Comparison of ENCODE assay signal across 20 cellular contexts in the genomic region with DNA sequence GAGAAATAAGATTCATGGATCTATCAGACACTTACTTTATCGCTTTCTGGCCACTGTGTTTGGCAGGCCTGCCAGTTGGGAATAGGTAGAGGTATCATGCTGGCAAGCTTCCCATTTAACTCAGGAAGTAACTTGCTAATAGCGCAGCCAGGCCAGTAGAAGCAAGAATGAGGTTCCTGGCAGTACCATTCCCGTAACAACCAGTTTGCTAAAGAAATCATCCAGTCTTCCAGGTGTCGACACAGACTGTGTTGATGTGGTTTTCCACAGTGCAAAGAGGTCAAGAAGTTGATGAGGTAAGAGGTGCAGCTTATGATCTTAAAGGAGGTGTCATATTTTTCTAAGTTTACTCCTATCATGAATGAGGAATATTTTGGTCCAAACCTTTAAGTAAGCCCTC. TPM values are rescaled to one million over a fixed set of nuclear protein-coding genes. Genes with fewer than 3 reads are reported as not detected.
DNase-seq lines count a peak whose midpoint lies in the region; ATAC-seq, FAIRE-seq and TF ChIP-seq lines count a peak whose summit lies in the region.
"Had no signal": no experiment of that assay in that cellular context is flagged by ENCODE, and none has a peak within 500 bp of the region (broad histone marks: within the 10 kb centered on the region; RNA-seq: fewer than 3 reads in every experiment).

No MANE protein-coding gene starts in this region.

- H2AFZ ChIP-seq in hepatocyte = no peak overlapping the region

- H3K36me3 Mint-ChIP-seq in MCF 10A (ENCODE audit: insufficient read depth, unreplicated experiment) (no peaks in the 10 kb centered on the region), chondrocyte (ENCODE audit: low read depth) (no peaks in the 10 kb centered on the region)
- H3K36me3 Mint-ChIP-seq in CD4-positive, alpha-beta T cell (ENCODE audit: low read depth) = peaks cover 3% of the 10 kb centered on the region

- POLR2A ChIA-PET in MCF 10A (lab: Yijun Ruan, JAX) = interaction anchor here (0.9 kb wide), 1 partner anchor 12 kb away, joined by 3 read pairs; no protein-coding TSS in a partner anchor
- POLR2A ChIA-PET in CD4-positive, alpha-beta T cell (lab: Charles Lee) = no interaction called here

- H3K27ac Mint-ChIP-seq in MCF 10A (ENCODE audit: low read depth, unreplicated experiment) (peak overlapping the region; percentile 71), chondrocyte (ENCODE audit: unreplicated experiment) (no peak overlapping the region)
- no peak overlapping the region for H3K27ac Mint-ChIP-seq in CD4-positive, alpha-beta T cell
- H3K27ac Mint-ChIP-seq: CD8-positive, alpha-beta T cell; IgD-negative memory B cell had no signal

- no peak overlapping the region for H3K4me3 Mint-ChIP-seq in MCF 10A (ENCODE audit: unreplicated experiment)
- no peak overlapping the region for H3K4me3 Mint-ChIP-seq in CD4-positive, alpha-beta T cell
- H3K4me3 Mint-ChIP-seq in chondrocyte (ENCODE audit: unreplicated experiment) = no peak overlapping the region
- H3K4me3 Mint-ChIP-seq: CD8-positive, alpha-beta T cell; IgD-negative memory B cell had no signal

- FAIRE-seq in bronchial epithelial cell (lab: Jason Lieb, UNC) = peak; percentile 89
- FAIRE-seq in HTR-8/SVneo (lab: Jason Lieb, UNC) = no peak

- no peak for TF ChIP-seq CTCF in MCF 10A (IDR thresholded peaks at IDR 0.05; ENCODE audit: unreplicated experiment)
- TF ChIP-seq CTCF in breast epithelium (IDR thresholded peaks at IDR 0.05) = no peak
- TF ChIP-seq CTCF in bronchial epithelial cell (IDR thresholded peaks at IDR 0.05; ENCODE audit: insufficient read depth, low read length, severe bottlenecking) = no peak
- TF ChIP-seq CTCF in hepatocyte (IDR thresholded peaks at IDR 0.05; ENCODE audit: poor library complexity) = no peak
- TF ChIP-seq CTCF in CD4-positive, alpha-beta T cell (IDR thresholded peaks at IDR 0.05) = no peak
- TF ChIP-seq CTCF in chondrocyte (IDR thresholded peaks at IDR 0.05) = no peak

- no peaks in the 10 kb centered on the region for H3K27me3 ChIP-seq in breast epithelium
- no peaks in the 10 kb centered on the region for H3K27me3 ChIP-seq in bronchial epithelial cell (ENCODE audit: control insufficient read depth, insufficient read depth, low read length)
- H3K27me3 ChIP-seq in hepatocyte = no peaks in the 10 kb centered on the region
- no peaks in the 10 kb centered on the region for H3K27me3 ChIP-seq in CD4-positive, alpha-beta T cell (ENCODE audit: control insufficient read depth, insufficient read depth, low read length)
- H3K27me3 ChIP-seq: BLaER1 treated with 17β-estradiol and CSF1 and Interleukin-3, amounts not matched to agents 10 nM and 100 nM had no signal

- no peaks in the 10 kb centered on the region for H3K27me3 Mint-ChIP-seq in MCF 10A (ENCODE audit: insufficient read depth, unreplicated experiment)
- H3K27me3 Mint-ChIP-seq in CD4-positive, alpha-beta T cell = no peaks in the 10 kb centered on the region
- H3K27me3 Mint-ChIP-seq in chondrocyte (ENCODE audit: low read depth) = no peaks in the 10 kb centered on the region
- H3K27me3 Mint-ChIP-seq: IgD-negative memory B cell had no signal

- H3K4me1 ChIP-seq in breast epithelium (no peaks in the 10 kb centered on the region), hepatocyte (ENCODE audit: insufficient read depth) (no peaks in the 10 kb centered on the region)

- no peak for TF ChIP-seq POLR2A in breast epithelium (IDR thresholded peaks at IDR 0.05)

- no TSS peak for BruUV-seq in MCF 10A (replicated peaks; lab: Mats Ljungman, UMichigan)

- H3K4me3 ChIP-seq in breast epithelium (no peak overlapping the region), bronchial epithelial cell (ENCODE audit: low read depth, low read length) (no peak overlapping the region), hepatocyte (no peak overlapping the region)
- H3K4me3 ChIP-seq: BLaER1 treated with 17β-estradiol and CSF1 and Interleukin-3, amounts not matched to agents 10 nM and 100 nM had no signal

- H3K36me3 ChIP-seq in breast epithelium = no peaks in the 10 kb centered on the region
- no peaks in the 10 kb centered on the region for H3K36me3 ChIP-seq in bronchial epithelial cell (ENCODE audit: control insufficient read depth, insufficient read depth, low read length)
- no peaks in the 10 kb centered on the region for H3K36me3 ChIP-seq in hepatocyte (replicated peaks; ENCODE audit: insufficient read depth, low read depth)
- H3K36me3 ChIP-seq: BLaER1 treated with 17β-estradiol and CSF1 and Interleukin-3, amounts not matched to agents 10 nM and 100 nM had no signal

- 94% methylated on average over 4 of the region's 4 CpGs for WGBS in hepatocyte (ENCODE audit: low lambda C conversion rate, missing lambda C conversion rate)

- peaks cover 9% of the 10 kb centered on the region for H3K4me1 Mint-ChIP-seq in MCF 10A (ENCODE audit: insufficient read depth, unreplicated experiment)
- H3K4me1 Mint-ChIP-seq in CD4-positive, alpha-beta T cell (ENCODE audit: low read depth) = no peaks in the 10 kb centered on the region
- H3K4me1 Mint-ChIP-seq in chondrocyte (ENCODE audit: low read depth) = peaks cover 9% of the 10 kb centered on the region

- CTCF ChIA-PET in MCF 10A (lab: Yijun Ruan, JAX) = interaction anchor here (0.6 kb wide), 2 partner anchors 1021 to 1541 kb away, joined by 3 to 5 read pairs; no protein-coding TSS in a partner anchor
- CTCF ChIA-PET in CD4-positive, alpha-beta T cell (lab: Charles Lee) = no interaction called here

- H3K27ac ChIP-seq in breast epithelium (no peak overlapping the region), hepatocyte (no peak overlapping the region)
- H3K27ac ChIP-seq in CD4-positive, alpha-beta T cell (ENCODE audit: low read depth, low read length) = no peak overlapping the region
- H3K27ac ChIP-seq: BLaER1 treated with 17β-estradiol and CSF1 and Interleukin-3, amounts not matched to agents 10 nM and 100 nM had no signal

- H3K9me2 ChIP-seq in hepatocyte (replicated peaks; ENCODE audit: insufficient read depth) = no peaks in the 10 kb centered on the region

- H3K9me3 ChIP-seq in breast epithelium (no peaks in the 10 kb centered on the region), hepatocyte (ENCODE audit: low read depth) (no peaks in the 10 kb centered on the region)
- no peaks in the 10 kb centered on the region for H3K9me3 ChIP-seq in CD4-positive, alpha-beta T cell (ENCODE audit: control insufficient read depth, low read length)
- H3K9me3 ChIP-seq: BLaER1 treated with 17β-estradiol and CSF1 and Interleukin-3, amounts not matched to agents 10 nM and 100 nM had no signal

- intact Hi-C loops in MCF 10A (cut with micrococcal nuclease) (no loop called here), breast epithelium (cut with DNase I; ENCODE audit: low total_unique reads) (no loop called here), sciatic nerve (cut with DNase I) (no loop called here)
- intact Hi-C loops in CD4-positive, alpha-beta T cell (cut with DNase I, micrococcal nuclease) = no loop called here

- peak; percentile 20 for ATAC-seq in sciatic nerve
- no peak for ATAC-seq in CD4-positive, alpha-beta T cell (ENCODE audit: poor library complexity)
- ATAC-seq: CD8-positive, alpha-beta T cell; PC-3 had no signal

- peak; percentile 58 for DNase-seq in MCF 10A (ENCODE audit: unreplicated experiment)
- DNase-seq in breast epithelium (ENCODE audit: low spot score in 2 of 2) = no peak
- peak; percentile 93 for DNase-seq in bronchial epithelial cell (ENCODE audit: low read depth)
- peak; percentile 5 for DNase-seq in hepatocyte (ENCODE audit: low spot score)
- no peak for DNase-seq in sciatic nerve (ENCODE audit: low spot score)
- no peak for DNase-seq in CD4-positive, alpha-beta T cell
- DNase-seq in chondrocyte (ENCODE audit: low spot score) = no peak
- DNase-seq in HTR-8/SVneo (ENCODE audit: insufficient read length, low spot score) = no peak
- DNase-seq: 8988T; CD8-positive, alpha-beta T cell; DND-41; MV-4-11; NCI-H1694; NCI-H2081; NCI-H2171; NCI-H524 treated with DMSO at 0.1 percent for 48 hours; PC-3; SHP77 had no signal

- H3K79me2 ChIP-seq in hepatocyte = no peaks in the 10 kb centered on the region

- no peaks in the 10 kb centered on the region for H3K9me3 Mint-ChIP-seq in MCF 10A (ENCODE audit: unreplicated experiment)
- H3K9me3 Mint-ChIP-seq in CD4-positive, alpha-beta T cell = no peaks in the 10 kb centered on the region
- H3K9me3 Mint-ChIP-seq in chondrocyte (ENCODE audit: low read depth) = no peaks in the 10 kb centered on the region
- H3K9me3 Mint-ChIP-seq: CD8-positive, alpha-beta T cell; IgD-negative memory B cell had no signal

- no peaks in the 10 kb centered on the region for H4K20me1 ChIP-seq in hepatocyte (ENCODE audit: insufficient read depth, poor library complexity, severe bottlenecking)
- H4K20me1 ChIP-seq: BLaER1 treated with 17β-estradiol and CSF1 and Interleukin-3, amounts not matched to agents 10 nM and 100 nM had no signal

- no peak overlapping the region for H3K4me2 ChIP-seq in hepatocyte

RNA-seq across cellular contexts. Expression of a gene that starts 46.2 kb away (rescaled TPM):
- 20.3 and 21.4 TPM in 2 replicates for total RNA-seq in MCF 10A (2022)
- total RNA-seq in breast epithelium = 10 to 100 TPM; 18.0 to 25.2 (median 20.8) TPM
- 18.4 and 18.6 TPM in 2 replicates for total RNA-seq in bronchial epithelial cell
- total RNA-seq in hepatocyte = 11.3 and 21.7 TPM in 2 replicates
- polyA plus RNA-seq in hepatocyte = 11.4 and 14.4 TPM in 2 replicates
- total RNA-seq in sciatic nerve = 21.0 TPM
- 1 to 10 TPM; 7.0 to 8.0 TPM for total RNA-seq in CD4-positive, alpha-beta T cell
- total RNA-seq in chondrocyte = 7.2 to 7.8 TPM (median 7.3 TPM) in 3 replicates

Comparison
In these comparisons a context has a peak if more than half of its experiments do, and no peak if none do; other contexts are left out.
1. DNase-seq: peak in MCF 10A (single experiment), bronchial epithelial cell (single experiment) and hepatocyte (single experiment); none in breast epithelium (0 of 2), sciatic nerve (single experiment), CD4-positive, alpha-beta T cell (0 of 10), chondrocyte (single experiment) and HTR-8/SVneo (single experiment).